ENCODE assay signal across 21 cellular contexts in genomic region chr10:91843083-91843482, GRCh38.
DNase-seq lines count a peak whose midpoint lies in the region; ATAC-seq, FAIRE-seq and TF ChIP-seq lines count a peak whose summit lies in the region.
"Had no signal": no experiment of that assay in that cellular context is flagged by ENCODE, and none has a peak within 500 bp of the region (broad histone marks: within the 10 kb centered on the region; RNA-seq: fewer than 3 reads in every experiment).

No MANE protein-coding gene starts in this region.

- H3K4me1 Mint-ChIP-seq in stimulated activated effector memory CD8-positive, alpha-beta T cell treated with anti-CD3 and anti-CD28 coated beads, Interleukin-12 subunit alpha, Interleukin-12 subunit beta, amount 100 ng/mL, for 72 hours, result no peaks in the 10 kb centered on the region
- H3K4me1 Mint-ChIP-seq: CD14-positive monocyte; CD4-positive, alpha-beta memory T cell; CD8-positive, alpha-beta memory T cell had no signal

- no peak overlapping the region for H2AFZ ChIP-seq in MM.1S (ENCODE audit: low read length)

- ATAC-seq in HG02678 (IDR thresholded peaks at IDR 0.05; ENCODE audit: unreplicated experiment) (peak; percentile 44), GM19328 (IDR thresholded peaks at IDR 0.05; ENCODE audit: unreplicated experiment) (no peak)
- no peak for ATAC-seq in stimulated activated effector memory CD8-positive, alpha-beta T cell treated with anti-CD3 and anti-CD28 coated beads, Interleukin-12 subunit alpha, Interleukin-12 subunit beta, amount 100 ng/mL, for 72 hours
- ATAC-seq: GM12878 had no signal

- no peak for FAIRE-seq in D721Med (lab: Jason Lieb, UNC)
- FAIRE-seq: A204.1, GM12878 had no signal

- no peaks in the 10 kb centered on the region for H3K27me3 ChIP-seq in MM.1S (replicated peaks; ENCODE audit: insufficient read depth, low read length)
- H3K27me3 ChIP-seq: BE2C, BLaER1 had no signal

- H3K4me2 ChIP-seq in MM.1S (ENCODE audit: low read depth, low read length), result no peak overlapping the region
- H3K4me2 ChIP-seq: BLaER1 had no signal

- no peak overlapping the region for H3K4me3 Mint-ChIP-seq in stimulated activated effector memory CD8-positive, alpha-beta T cell treated with anti-CD3 and anti-CD28 coated beads, Interleukin-12 subunit alpha, Interleukin-12 subunit beta, amount 100 ng/mL, for 72 hours
- H3K4me3 Mint-ChIP-seq: CD14-positive monocyte; CD4-positive, alpha-beta memory T cell; CD4-positive, CD25-positive, alpha-beta regulatory T cell; CD8-positive, alpha-beta memory T cell had no signal

- H3K9me3 ChIP-seq in MM.1S (replicated peaks; ENCODE audit: insufficient read depth, low read length), result no peaks in the 10 kb centered on the region
- H3K9me3 ChIP-seq: BE2C, BLaER1 had no signal

- H3K27ac Mint-ChIP-seq in stimulated activated effector memory CD8-positive, alpha-beta T cell treated with anti-CD3 and anti-CD28 coated beads, Interleukin-12 subunit alpha, Interleukin-12 subunit beta, amount 100 ng/mL, for 72 hours, result peak overlapping the region; percentile 40
- H3K27ac Mint-ChIP-seq: CD4-positive, alpha-beta memory T cell; CD4-positive, CD25-positive, alpha-beta regulatory T cell had no signal

- H3K36me3 Mint-ChIP-seq in stimulated activated effector memory CD8-positive, alpha-beta T cell treated with anti-CD3 and anti-CD28 coated beads, Interleukin-12 subunit alpha, Interleukin-12 subunit beta, amount 100 ng/mL, for 72 hours, result peaks cover 97% of the 10 kb centered on the region

- H3K79me2 ChIP-seq in MM.1S (ENCODE audit: low read length), result no peaks in the 10 kb centered on the region

- no peaks in the 10 kb centered on the region for H3K9me3 Mint-ChIP-seq in stimulated activated effector memory CD8-positive, alpha-beta T cell treated with anti-CD3 and anti-CD28 coated beads, Interleukin-12 subunit alpha, Interleukin-12 subunit beta, amount 100 ng/mL, for 72 hours
- H3K9me3 Mint-ChIP-seq: CD14-positive monocyte; CD4-positive, alpha-beta memory T cell; CD4-positive, CD25-positive, alpha-beta regulatory T cell; CD8-positive, alpha-beta memory T cell had no signal

- no peak overlapping the region for H3K27ac ChIP-seq in MM.1S (ENCODE audit: low read length)
- H3K27ac ChIP-seq: BLaER1 had no signal

- DNase-seq in GM12865 (ENCODE audit: low read depth), result peak; percentile 1
- peak; percentile 16 for DNase-seq in MM.1S
- no peak for DNase-seq in stimulated activated effector memory CD8-positive, alpha-beta T cell treated with anti-CD3 and anti-CD28 coated beads, Interleukin-12 subunit alpha, Interleukin-12 subunit beta, amount 100 ng/mL, for 72 hours (ENCODE audit: low spot score in 2 of 2)
- no peak for DNase-seq in D721Med (ENCODE audit: insufficient read length, low spot score)
- DNase-seq in NCI-H446 (lab: John Stamatoyannopoulos, UW), result no peak
- DNase-seq: 8988T; ACHN; BE2C; C1 segment of cervical spinal cord; CD4-positive, alpha-beta memory T cell; CD4-positive, CD25-positive, alpha-beta regulatory T cell; CD8-positive, alpha-beta memory T cell; COR-L47; DMS79 treated with DMSO at 0.1 percent for 48 hours; GF-D8 had no signal

- H3K4me1 ChIP-seq in MM.1S (ENCODE audit: low read length), result no peaks in the 10 kb centered on the region
- H3K4me1 ChIP-seq: BLaER1 had no signal

- no peaks in the 10 kb centered on the region for H3K9me2 ChIP-seq in MM.1S (replicated peaks; ENCODE audit: insufficient read depth, low read length)

- TF ChIP-seq CTCF in GM12865 (IDR thresholded peaks at IDR 0.05; ENCODE audit: insufficient read depth, low read depth, low read length, missing control alignments) (no peak), MM.1S (IDR thresholded peaks at IDR 0.05; ENCODE audit: low read length) (no peak), D721Med (IDR thresholded peaks at IDR 0.05; ENCODE audit: insufficient read depth, missing control alignments) (no peak)

- no peak overlapping the region for H3K4me3 ChIP-seq in GM12865 (ENCODE audit: low read depth, low read length)
- no peak overlapping the region for H3K4me3 ChIP-seq in MM.1S (ENCODE audit: low read length)
- H3K4me3 ChIP-seq: BLaER1, GM12878 had no signal

- H4K20me1 ChIP-seq in MM.1S (ENCODE audit: insufficient read depth, low read length), result no peaks in the 10 kb centered on the region
- H4K20me1 ChIP-seq: BLaER1 had no signal

- no peak overlapping the region for H3K9ac ChIP-seq in MM.1S (ENCODE audit: low read length)
- H3K9ac ChIP-seq: BLaER1 had no signal

- peaks cover 11% of the 10 kb centered on the region for H3K36me3 ChIP-seq in MM.1S (replicated peaks; ENCODE audit: insufficient read depth, low read length)

- no peaks in the 10 kb centered on the region for H3F3A ChIP-seq in MM.1S (ENCODE audit: insufficient read depth, low read length)

Comparison
In these comparisons a context has a peak if more than half of its experiments do, and no peak if none do; other contexts are left out.
1. DNase-seq: peak in GM12865 (single experiment) and MM.1S (single experiment); none in stimulated activated effector memory CD8-positive, alpha-beta T cell treated with anti-CD3 and anti-CD28 coated beads, Interleukin-12 subunit alpha, Interleukin-12 subunit beta, amount 100 ng/mL, for 72 hours (0 of 2), D721Med (single experiment) and NCI-H446 (0 of 2).